In genomic region chr2:226117506-226118065, GRCh38 we compare ENCODE assay signal across 19 cellular contexts.
A peak's percentile ranks its signal among the peaks of the same experiment; 100 is the strongest.
DNase-seq lines count a peak whose midpoint lies in the region; ATAC-seq and TF ChIP-seq lines count a peak whose summit lies in the region.
"Had no signal": no experiment of that assay in that cellular context is flagged by ENCODE, and none has a peak within 500 bp of the region (broad histone marks: within the 10 kb centered on the region; RNA-seq: fewer than 3 reads in every experiment).

No MANE protein-coding gene starts in this region.

- H2AFZ ChIP-seq in IMR-90 (replicated peaks; ENCODE audit: low read length, poor library complexity) (no peak overlapping the region), osteoblast (ENCODE audit: low read length) (no peak overlapping the region)

- dilution Hi-C loops in IMR-90 (cut with HindIII; ENCODE audit: low sequenced_read_pairs, unreplicated experiment): no loop called here

- CTCF ChIA-PET in IMR-90 (lab: Yijun Ruan, JAX): interaction anchor here (0.6 to 1.2 kb wide), 6 partner anchors 28 to 677 kb away, joined by 3 to 4 read pairs (median 3); no protein-coding TSS in a partner anchor
- CTCF ChIA-PET in MCF 10A (lab: Yijun Ruan, JAX): interaction anchor here (0.6 to 1.6 kb wide), 10 partner anchors 87 to 680 kb away, joined by 3 to 5 read pairs (median 3); no protein-coding TSS in a partner anchor

- H3K4me1 ChIP-seq in IMR-90 (ENCODE audit: control insufficient read depth, insufficient read depth, low read length): peaks cover 8% of the 10 kb centered on the region
- H3K4me1 ChIP-seq in osteoblast (ENCODE audit: insufficient read depth, low read length): peaks cover 52% of the 10 kb centered on the region
- H3K4me1 ChIP-seq in sigmoid colon: no peaks in the 10 kb centered on the region
- H3K4me1 ChIP-seq: body of pancreas, testis had no signal

- peak overlapping the region; percentile 68 for H4K91ac ChIP-seq in IMR-90 (ENCODE audit: insufficient read depth, low read depth, low read length)

- no peak overlapping the region for H2AK9ac ChIP-seq in IMR-90 (replicated peaks; ENCODE audit: low read depth, low read length, poor library complexity)

- peak overlapping the region; percentile 91 for H4K5ac ChIP-seq in IMR-90 (ENCODE audit: low read depth, low read length)

- H3K9me3 Mint-ChIP-seq in CD14-positive monocyte: peaks cover 0 to 8% (median 4%) of the 10 kb centered on the region in 7 donors
- H3K9me3 Mint-ChIP-seq in MCF 10A (ENCODE audit: unreplicated experiment): no peaks in the 10 kb centered on the region
- H3K9me3 Mint-ChIP-seq: CD8-positive, alpha-beta T cell had no signal

- H2BK15ac ChIP-seq in IMR-90 (ENCODE audit: low read depth, low read length): no peak overlapping the region

- H3K4me2 ChIP-seq in IMR-90 (ENCODE audit: low read depth, low read length) (peak overlapping the region; percentile 7), osteoblast (ENCODE audit: insufficient read depth, low read length) (peak overlapping the region; percentile 75)

- peak overlapping the region; percentile 18 for H3K14ac ChIP-seq in IMR-90 (replicated peaks; ENCODE audit: low read depth, low read length)

- TF ChIP-seq EP300 in sigmoid colon (IDR thresholded peaks at IDR 0.05): no peak

- TF ChIP-seq CTCF in CD14-positive monocyte (IDR thresholded peaks at IDR 0.05) (no peak), IMR-90 (conservative IDR thresholded peaks at IDR 0.05; ENCODE audit: low read depth, low read length) (no peak), MCF 10A (IDR thresholded peaks at IDR 0.05; ENCODE audit: unreplicated experiment) (no peak), osteoblast (IDR thresholded peaks at IDR 0.05; ENCODE audit: extremely low read depth, low read depth, low read length) (no peak), sigmoid colon (IDR thresholded peaks at IDR 0.05) (no peak)

- peak overlapping the region; percentile 98 for H3K56ac ChIP-seq in IMR-90 (ENCODE audit: extremely low read depth, insufficient read depth, low read length)

- ATAC-seq in IMR-90 (ENCODE audit: low read depth) (peak; percentile 13), GM21529 (IDR thresholded peaks at IDR 0.05; ENCODE audit: unreplicated experiment) (no peak), GM19397 (IDR thresholded peaks at IDR 0.05; ENCODE audit: unreplicated experiment) (no peak)
- ATAC-seq: CD8-positive, alpha-beta T cell; natural killer cell had no signal

- intact Hi-C loops in CD14-positive monocyte (cut with micrococcal nuclease) (loop anchor here (5.0 kb wide), 2 partner anchors 190 to 675 kb away; no protein-coding TSS in a partner anchor), IMR-90 (cut with micrococcal nuclease) (loop anchor here (1.0 to 5.0 kb wide), 8 partner anchors 35 to 545 kb away; no protein-coding TSS in a partner anchor), MCF 10A (cut with micrococcal nuclease) (loop anchor here (1.0 to 10.0 kb wide), 6 partner anchors 90 to 682 kb away; partner anchors contain the start of gene IRS1), sigmoid colon (cut with DNase I) (no loop called here)

- DNase-seq in CD14-positive monocyte (ENCODE audit: low spot score) (no peak), IMR-90 (peak; percentile 66), MCF 10A (ENCODE audit: unreplicated experiment) (no peak), osteoblast (ENCODE audit: insufficient read length, low spot score, missing footprints) (no peak), NCI-H2196 treated with DMSO at 0.1 percent for 48 hours (lab: John Stamatoyannopoulos, UW; ENCODE audit: unreplicated experiment) (no peak), sigmoid colon (no peak)
- DNase-seq: activated CD4-positive, alpha-beta T cell treated with anti-CD3 and anti-CD28 coated beads for 1 hour; body of pancreas; CD8-positive, alpha-beta T cell; cortex of kidney; DMS79; natural killer cell; NCI-H1436; NCI-H774 had no signal

- H3K27me3 Mint-ChIP-seq in CD14-positive monocyte (ENCODE audit: low read depth in 3 of 3) (no peaks in the 10 kb centered on the region), MCF 10A (ENCODE audit: insufficient read depth, unreplicated experiment) (no peaks in the 10 kb centered on the region)

- H3K9me1 ChIP-seq in IMR-90 (ENCODE audit: insufficient read depth, low read length): peaks cover 4% of the 10 kb centered on the region

- H3K4me3 Mint-ChIP-seq in CD14-positive monocyte: no peak overlapping the region
- H3K4me3 Mint-ChIP-seq in MCF 10A (ENCODE audit: unreplicated experiment): no peak overlapping the region
- H3K4me3 Mint-ChIP-seq: activated naive CD8-positive, alpha-beta T cell; CD8-positive, alpha-beta T cell; natural killer cell had no signal

- BruUV-seq in IMR-90 (replicated peaks; lab: Mats Ljungman, UMichigan): no TSS peak
- BruUV-seq in MCF 10A (replicated peaks; lab: Mats Ljungman, UMichigan): no TSS peak

- H3K23ac ChIP-seq in IMR-90 (ENCODE audit: low read depth, low read length): peak overlapping the region; percentile 15; the same call in 1 of the 2 replicates

- POLR2A ChIA-PET in IMR-90 (lab: Charles Lee; ENCODE audit: unreplicated experiment) (interaction anchor here (0.6 to 1.1 kb wide), 3 partner anchors 38 to 539 kb away, joined by 3 to 4 read pairs (median 4); no protein-coding TSS in a partner anchor), MCF 10A (lab: Yijun Ruan, JAX) (interaction anchor here (0.7 to 6.5 kb wide), 24 partner anchors 12 to 797 kb away, joined by 3 to 94 read pairs (median 4); partner anchors contain the start of genes IRS1 and RHBDD1)

- peak overlapping the region; percentile 97 to 100 (median 99) for H3K27ac Mint-ChIP-seq in CD14-positive monocyte
- peak overlapping the region; percentile 65 for H3K27ac Mint-ChIP-seq in MCF 10A (ENCODE audit: low read depth, unreplicated experiment)
- H3K27ac Mint-ChIP-seq: activated naive CD8-positive, alpha-beta T cell; CD8-positive, alpha-beta T cell; natural killer cell had no signal

- peak overlapping the region; percentile 4 to 98; a peak in 3 of 4 replicates for H4K8ac ChIP-seq in IMR-90 (ENCODE audit: low read depth in 2 of 2, low read length in 2 of 2)

- TF ChIP-seq RAD21 in IMR-90 (IDR thresholded peaks at IDR 0.05; ENCODE audit: low read length): no peak

- H3K4me1 Mint-ChIP-seq in CD14-positive monocyte (peaks cover 47% of the 10 kb centered on the region), MCF 10A (ENCODE audit: insufficient read depth, unreplicated experiment) (peaks cover 53% of the 10 kb centered on the region)
- H3K4me1 Mint-ChIP-seq: natural killer cell had no signal

- H3K4ac ChIP-seq in IMR-90 (ENCODE audit: low read depth, low read length): peak overlapping the region; percentile 89

- in situ Hi-C loops in IMR-90 (cut with MboI; ENCODE audit: low sequenced_read_pairs): loop anchor here (5.0 kb wide), 1 partner anchor 680 kb away; the partner anchor contains the start of gene IRS1

- no peak overlapping the region for H3K4me3 ChIP-seq in IMR-90 (ENCODE audit: insufficient read depth, low read depth, low read length)
- H3K4me3 ChIP-seq in osteoblast (ENCODE audit: insufficient read depth, low read length): no peak overlapping the region
- H3K4me3 ChIP-seq in sigmoid colon: no peak overlapping the region
- H3K4me3 ChIP-seq: body of pancreas, testis had no signal

- H3K79me2 ChIP-seq in osteoblast (ENCODE audit: insufficient read depth, low read length): no peaks in the 10 kb centered on the region

- H3K36me3 Mint-ChIP-seq in CD14-positive monocyte (peaks cover 0 to 9% of the 10 kb centered on the region in 2 donors), MCF 10A (ENCODE audit: insufficient read depth, unreplicated experiment) (no peaks in the 10 kb centered on the region)
- H3K36me3 Mint-ChIP-seq: activated naive CD8-positive, alpha-beta T cell; CD8-positive, alpha-beta T cell; natural killer cell had no signal

- H3K27me3 ChIP-seq in IMR-90 (ENCODE audit: control insufficient read depth, insufficient read depth, low read length) (no peaks in the 10 kb centered on the region), osteoblast (ENCODE audit: insufficient read depth, low read length) (no peaks in the 10 kb centered on the region), sigmoid colon (no peaks in the 10 kb centered on the region)
- H3K27me3 ChIP-seq: body of pancreas, testis had no signal

- peak overlapping the region; percentile 95 for H3K18ac ChIP-seq in IMR-90 (ENCODE audit: low read depth, low read length)

- H2BK20ac ChIP-seq in IMR-90 (ENCODE audit: low read depth, low read length): peak overlapping the region; percentile 99

- no peak overlapping the region; the same call in 1 of the 2 replicates for H3K9ac ChIP-seq in IMR-90 (ENCODE audit: low read depth, low read length)

- H2BK120ac ChIP-seq in IMR-90 (ENCODE audit: low read depth, low read length): peak overlapping the region; percentile 100

- H4K20me1 ChIP-seq in IMR-90 (ENCODE audit: insufficient read depth, low read length) (no peaks in the 10 kb centered on the region), osteoblast (ENCODE audit: insufficient read depth, low read length) (no peaks in the 10 kb centered on the region)

- H3K27ac ChIP-seq in IMR-90 (ENCODE audit: insufficient read depth, low read length) (peak overlapping the region; percentile 92), osteoblast (ENCODE audit: low read depth, low read length) (peak overlapping the region; percentile 95), sigmoid colon (no peak overlapping the region)
- H3K27ac ChIP-seq: SK-N-MC, testis had no signal

- peak overlapping the region; percentile 93 for H2BK5ac ChIP-seq in IMR-90 (ENCODE audit: low read depth, low read length, poor library complexity, severe bottlenecking)

- H2AK5ac ChIP-seq in IMR-90 (ENCODE audit: low read depth, low read length): peak overlapping the region; percentile 79

- H3K79me1 ChIP-seq in IMR-90 (ENCODE audit: low read depth in 1 of 2, low read length in 2 of 2): peaks cover 0 to 7% of the 10 kb centered on the region in 2 experiments; a peak in 2 of 4 replicates

- no CpG with 5 or more reads among the region's 3 CpGs for WGBS in IMR-90 (ENCODE audit: extremely low coverage in 2 of 2, insufficient read length in 1 of 2), 2 experiments
- WGBS in sigmoid colon, 2 donors: 62 to 65% methylated on average over 3 of the region's 3 CpGs

- TF ChIP-seq POLR2A in IMR-90 (IDR thresholded peaks at IDR 0.05; ENCODE audit: low read depth, low read length): no peak
- TF ChIP-seq POLR2A in sigmoid colon (IDR thresholded peaks at IDR 0.05): no peak

- no peaks in the 10 kb centered on the region for H3K9me3 ChIP-seq in IMR-90 (ENCODE audit: control insufficient read depth, insufficient read depth, low read length)
- H3K9me3 ChIP-seq in osteoblast (ENCODE audit: low read depth, low read length): no peaks in the 10 kb centered on the region
- H3K9me3 ChIP-seq in sigmoid colon: no peaks in the 10 kb centered on the region
- H3K9me3 ChIP-seq: body of pancreas, testis had no signal

- H3K36me3 ChIP-seq in IMR-90 (ENCODE audit: control insufficient read depth, insufficient read depth, low read length) (no peaks in the 10 kb centered on the region), osteoblast (ENCODE audit: insufficient read depth, low read length) (no peaks in the 10 kb centered on the region), sigmoid colon (no peaks in the 10 kb centered on the region)

TF ChIP-seq in IMR-90, 13 proteins besides CTCF, POLR2A, EP300 and RAD21 (continues in another document):
- TF ChIP-seq MAZ (IDR thresholded peaks at IDR 0.05; ENCODE audit: borderline replicate concordance, low read depth, low read length) (no peak), FOS (IDR thresholded peaks at IDR 0.05; ENCODE audit: low read depth, low read length) (no peak), CHD1 (IDR thresholded peaks at IDR 0.05; ENCODE audit: low read depth, low read length) (no peak)

Comparison
In these comparisons a context has a peak if more than half of its experiments do, and no peak if none do; other contexts are left out.
1. H3K27ac ChIP-seq: peak in IMR-90 (single experiment) and osteoblast (single experiment); none in sigmoid colon (0 of 4).